In genomic region chr3:135889417-135889816, GRCh38 we compare ENCODE assay signal across 28 cellular contexts.
"Had no signal": no experiment of that assay in that cellular context is flagged by ENCODE, and none has a peak within 500 bp of the region (broad histone marks: within the 10 kb centered on the region; RNA-seq: fewer than 3 reads in every experiment).

No MANE protein-coding gene starts in this region.

- H3K27ac ChIP-seq: adrenal gland, body of pancreas, SJSA1 had no signal

- H3K9me2 ChIP-seq: SK-N-SH had no signal

- H3K36me3 Mint-ChIP-seq: activated CD4-positive, alpha-beta memory T cell treated with anti-CD3 and anti-CD28 coated beads for 36 hours; activated naive CD4-positive, alpha-beta T cell treated with anti-CD3 and anti-CD28 coated beads, Interleukin-2, amount 50 U/mL, for 72 hours had no signal

- H3K4me1 ChIP-seq: adrenal gland, body of pancreas, SJSA1 had no signal

- H3K4me3 Mint-ChIP-seq: activated CD4-positive, alpha-beta memory T cell treated with anti-CD3 and anti-CD28 coated beads for 36 hours; activated CD4-positive, alpha-beta T cell treated with anti-CD3 and anti-CD28 coated beads for 36 hours; activated naive CD4-positive, alpha-beta T cell treated with anti-CD3 and anti-CD28 coated beads for 36 hours; activated T-cell treated with anti-CD3 and anti-CD28 coated beads, Interleukin-2, amount 50 U/mL, for 4 hours; activated T-helper 1 cell treated with anti-CD3 and anti-CD28 coated beads, Interleukin-12 subunit alpha, Interleukin-12 subunit beta, Interleukin-2, Interleukin-4 antibody, amounts not matched to agents 30 ng/mL and 10 ng/mL and 1 ng/mL, durations not matched to agents 14 hours and 24 hours and 36 hours; T-helper 1 cell treated with Interleukin-12 subunit alpha and Interleukin-12 subunit beta and Interleukin-4 antibody, amounts not matched to agents 30 μg/mL and 1 μg/mL, for 36 hours; T-helper 2 cell treated with Interferon-gamma antibody and Interleukin-4, amounts not matched to agents 5 μg/mL and 100 μg/mL, for 36 hours had no signal

- H3K4me2 ChIP-seq: SK-N-SH had no signal

- H3K9me3 Mint-ChIP-seq: activated CD4-positive, alpha-beta memory T cell treated with anti-CD3 and anti-CD28 coated beads for 36 hours; activated naive CD4-positive, alpha-beta T cell treated with anti-CD3 and anti-CD28 coated beads for 36 hours; activated naive CD4-positive, alpha-beta T cell treated with anti-CD3 and anti-CD28 coated beads, Interleukin-2, amount 50 U/mL, for 72 hours; activated T-cell treated with anti-CD3 and anti-CD28 coated beads, Interleukin-2, amount 50 U/mL, for 4 hours; activated T-helper 1 cell treated with anti-CD3 and anti-CD28 coated beads, Interleukin-12 subunit alpha, Interleukin-12 subunit beta, Interleukin-2, Interleukin-4 antibody, amounts not matched to agents 30 ng/mL and 10 ng/mL and 1 ng/mL, durations not matched to agents 14 hours and 24 hours and 36 hours; T-helper 1 cell treated with Interleukin-12 subunit alpha and Interleukin-12 subunit beta and Interleukin-4 antibody, amounts not matched to agents 30 μg/mL and 1 μg/mL, for 36 hours; T-helper 2 cell treated with Interferon-gamma antibody and Interleukin-4, amounts not matched to agents 5 μg/mL and 100 μg/mL, for 36 hours had no signal

- H3K36me3 ChIP-seq: adrenal gland, SJSA1 had no signal

- H3K9me3 ChIP-seq: adrenal gland, body of pancreas, SJSA1, SK-N-SH had no signal

- DNase-seq: activated CD4-positive, alpha-beta memory T cell treated with anti-CD3 and anti-CD28 coated beads for 36 hours; activated CD4-positive, alpha-beta T cell treated with anti-CD3 and anti-CD28 coated beads for 36 hours; activated CD4-positive, alpha-beta T cell treated with anti-CD3 and anti-CD28 coated beads, Interleukin-2, amount 50 U/mL, for 1 hour; activated CD8-positive, alpha-beta memory T cell treated with anti-CD3 and anti-CD28 coated beads, Interleukin-2, amount 50 U/mL, for 4 hours; activated gamma-delta T cell treated with Interleukin-2 at 50 U/mL for 16 hours; activated naive CD4-positive, alpha-beta T cell treated with anti-CD3 and anti-CD28 coated beads for 36 hours; activated T-cell treated with anti-CD3 and anti-CD28 coated beads for 4 hours; activated T-cell treated with anti-CD3 and anti-CD28 coated beads, Interleukin-2, amount 50 U/mL, for 4 hours; adrenal gland; body of pancreas; Karpas-422; KBM-7; NCI-H1105; NCI-H1417 treated with DMSO at 0.1 percent for 48 hours; NCI-H187 treated with DMSO at 0.1 percent for 48 hours; NCI-H2081; NCI-H2171 treated with DMSO at 0.1 percent for 48 hours; NCI-H345; NCI-H524 treated with DMSO at 0.1 percent for 48 hours; SHP77 treated with DMSO at 0.1 percent for 48 hours; SK-N-SH had no signal

- ATAC-seq: activated CD4-positive, alpha-beta T cell treated with anti-CD3 and anti-CD28 coated beads for 36 hours; activated CD4-positive, CD25-positive, alpha-beta regulatory T cell treated with anti-CD3 and anti-CD28 coated beads, Interleukin-2, amount 50 U/mL, for 24 hours; activated naive CD4-positive, alpha-beta T cell treated with anti-CD3 and anti-CD28 coated beads, Interleukin-2, amount 50 U/mL, for 72 hours; activated T-cell treated with anti-CD3 and anti-CD28 coated beads, Interleukin-2, amount 50 U/mL, for 4 hours; body of pancreas; Panc1 had no signal

- H3K9ac ChIP-seq: SK-N-SH had no signal

- H3K4me3 ChIP-seq: adrenal gland, body of pancreas, SJSA1 had no signal

- H3K27ac Mint-ChIP-seq: activated CD4-positive, alpha-beta memory T cell treated with anti-CD3 and anti-CD28 coated beads for 36 hours; activated CD4-positive, alpha-beta T cell treated with anti-CD3 and anti-CD28 coated beads for 36 hours; activated naive CD4-positive, alpha-beta T cell treated with anti-CD3 and anti-CD28 coated beads for 36 hours; activated naive CD4-positive, alpha-beta T cell treated with anti-CD3 and anti-CD28 coated beads, Interleukin-2, amount 50 U/mL, for 72 hours; activated T-helper 1 cell treated with anti-CD3 and anti-CD28 coated beads, Interleukin-12 subunit alpha, Interleukin-12 subunit beta, Interleukin-2, Interleukin-4 antibody, amounts not matched to agents 30 ng/mL and 10 ng/mL and 1 ng/mL, durations not matched to agents 14 hours and 24 hours and 36 hours; T-helper 1 cell treated with Interleukin-12 subunit alpha and Interleukin-12 subunit beta and Interleukin-4 antibody, amounts not matched to agents 30 μg/mL and 1 μg/mL, for 36 hours; T-helper 2 cell treated with Interferon-gamma antibody and Interleukin-4, amounts not matched to agents 5 μg/mL and 100 μg/mL, for 36 hours had no signal

- H3K4me1 Mint-ChIP-seq: activated CD4-positive, alpha-beta T cell treated with anti-CD3 and anti-CD28 coated beads for 36 hours had no signal

- H3K27me3 Mint-ChIP-seq: activated CD4-positive, alpha-beta memory T cell treated with anti-CD3 and anti-CD28 coated beads for 36 hours had no signal

- H3K27me3 ChIP-seq: adrenal gland, body of pancreas, SJSA1 had no signal
